Comparison of ENCODE assay signal across 10 cellular contexts in the genomic region with DNA sequence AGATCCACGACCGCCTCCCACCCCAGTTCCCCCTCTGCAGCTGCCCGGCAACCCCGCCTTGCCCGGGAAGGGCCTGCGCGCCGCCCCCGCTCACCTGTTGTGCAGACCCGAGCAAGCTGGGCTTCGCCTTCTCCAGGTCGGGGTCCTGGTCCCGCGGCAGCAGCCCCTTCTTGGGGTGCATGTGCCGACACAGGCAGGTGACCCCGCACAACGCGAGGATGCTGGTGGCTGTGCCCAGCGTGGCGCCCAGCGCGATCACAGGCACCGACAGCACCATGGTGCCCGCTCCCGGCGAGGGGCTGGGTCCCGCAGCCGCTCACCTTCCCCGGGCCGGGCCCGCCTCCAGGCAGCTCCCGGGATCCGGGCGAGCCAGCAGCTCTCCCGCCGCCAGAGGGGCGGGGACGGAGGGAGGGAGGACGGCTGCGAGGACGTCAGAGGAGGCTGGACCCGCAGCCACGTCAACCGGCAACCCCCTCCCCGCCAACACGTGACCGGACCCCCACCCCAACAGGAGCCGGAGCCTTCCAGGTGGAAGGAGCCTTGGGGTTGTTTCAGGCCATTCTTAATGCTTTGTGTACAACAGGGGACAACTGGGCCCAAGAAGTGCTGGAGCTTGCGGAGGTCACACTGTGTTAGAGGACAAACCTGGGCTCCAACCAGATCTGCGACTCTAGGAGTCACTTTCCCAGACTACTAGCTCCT. TPM values are rescaled to one million over a fixed set of nuclear protein-coding genes. Genes with fewer than 3 reads are reported as not detected.
DNase-seq lines count a peak whose midpoint lies in the region; ATAC-seq and TF ChIP-seq lines count a peak whose summit lies in the region.
"Had no signal": no experiment of that assay in that cellular context is flagged by ENCODE, and none has a peak within 500 bp of the region (broad histone marks: within the 10 kb centered on the region; RNA-seq: fewer than 3 reads in every experiment).

A gene with protein sequence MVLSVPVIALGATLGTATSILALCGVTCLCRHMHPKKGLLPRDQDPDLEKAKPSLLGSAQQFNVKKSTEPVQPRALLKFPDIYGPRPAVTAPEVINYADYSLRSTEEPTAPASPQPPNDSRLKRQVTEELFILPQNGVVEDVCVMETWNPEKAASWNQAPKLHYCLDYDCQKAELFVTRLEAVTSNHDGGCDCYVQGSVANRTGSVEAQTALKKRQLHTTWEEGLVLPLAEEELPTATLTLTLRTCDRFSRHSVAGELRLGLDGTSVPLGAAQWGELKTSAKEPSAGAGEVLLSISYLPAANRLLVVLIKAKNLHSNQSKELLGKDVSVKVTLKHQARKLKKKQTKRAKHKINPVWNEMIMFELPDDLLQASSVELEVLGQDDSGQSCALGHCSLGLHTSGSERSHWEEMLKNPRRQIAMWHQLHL (minus strand): TSS at position 411 of the 702 bp plus-strand sequence. CDS start 134 bp downstream, at position 277.

- H3K36me3 Mint-ChIP-seq in progenitor cell of endocrine pancreas (ENCODE audit: insufficient read depth): no peaks in the 10 kb centered on the region
- H3K36me3 Mint-ChIP-seq in CD8-positive, alpha-beta memory T cell: no peaks in the 10 kb centered on the region
- H3K36me3 Mint-ChIP-seq: activated naive CD4-positive, alpha-beta T cell treated with anti-CD3 and anti-CD28 coated beads, Interleukin-2, amount 50 U/mL, for 24 hours had no signal

- H3K4me3 Mint-ChIP-seq in progenitor cell of endocrine pancreas (ENCODE audit: low read depth): peak within 1 kb of the TSS; percentile 75
- peak within 1 kb of the TSS in 3 of 7 donors; percentile 10 to 65 (median 42) for H3K4me3 Mint-ChIP-seq in CD8-positive, alpha-beta memory T cell
- H3K4me3 Mint-ChIP-seq: activated naive CD4-positive, alpha-beta T cell treated with anti-CD3 and anti-CD28 coated beads, Interleukin-2, amount 50 U/mL, for 24 hours had no signal

- CTCF ChIA-PET in CD8-positive, alpha-beta memory T cell (lab: Charles Lee): interaction anchor here (3.4 kb wide), 1 partner anchor 176 kb away, joined by 14 read pairs; no protein-coding TSS in a partner anchor

- no peaks in the 10 kb centered on the region for H3K9me3 ChIP-seq in Peyer's patch
- H3K9me3 ChIP-seq in CD8-positive, alpha-beta memory T cell (ENCODE audit: low read length): no peaks in the 10 kb centered on the region

- peak; percentile 51 to 80 for TF ChIP-seq POLR2A in Peyer's patch (IDR thresholded peaks at IDR 0.05)

- intact Hi-C loops in left ventricle myocardium superior (cut with micrococcal nuclease): no loop called here

- peak; percentile 96 for DNase-seq in H7
- DNase-seq in Peyer's patch: peak in 2 of 3 donors; percentile 82 to 89
- peak; percentile 54 for DNase-seq in left ventricle myocardium superior
- peak; percentile 65 for DNase-seq in progenitor cell of endocrine pancreas (ENCODE audit: low spot score, unreplicated experiment)
- DNase-seq in GF-D8 (lab: John Stamatoyannopoulos, UW): no peak
- no peak for DNase-seq in central memory CD4-positive, alpha-beta T cell
- DNase-seq in CD8-positive, alpha-beta memory T cell: no peak
- DNase-seq: stimulated activated naive CD4-positive, alpha-beta T cell treated with Interleukin-2 at 50 U/mL for 16 hours had no signal

- POLR2A ChIA-PET in CD8-positive, alpha-beta memory T cell (lab: Charles Lee): no interaction called here

- ATAC-seq in left ventricle myocardium superior: peak; percentile 90
- ATAC-seq in HG02852 (IDR thresholded peaks at IDR 0.05; ENCODE audit: unreplicated experiment): no peak

- TF ChIP-seq CTCF in Peyer's patch (IDR thresholded peaks at IDR 0.05): peak in 2 of 6 experiments; percentile 3 to 21
- no peak for TF ChIP-seq CTCF in progenitor cell of endocrine pancreas (IDR thresholded peaks at IDR 0.05; ENCODE audit: unreplicated experiment)

- H3K4me3 ChIP-seq in H7 (ENCODE audit: insufficient read depth, low read depth, low read length) (peak within 1 kb of the TSS; percentile 79), Peyer's patch (peak within 1 kb of the TSS in 3 of 4 donors; percentile 31 to 74 (median 58))
- H3K4me3 ChIP-seq in CD8-positive, alpha-beta memory T cell (ENCODE audit: low read length): no peak within 1 kb of the TSS

- H3K27me3 Mint-ChIP-seq in progenitor cell of endocrine pancreas: peaks cover 40% of the 10 kb centered on the region
- peaks cover 38 to 81% of the 10 kb centered on the region in 2 donors for H3K27me3 Mint-ChIP-seq in CD8-positive, alpha-beta memory T cell

- H3K9me3 Mint-ChIP-seq in progenitor cell of endocrine pancreas (ENCODE audit: low read depth): no peaks in the 10 kb centered on the region
- no peaks in the 10 kb centered on the region for H3K9me3 Mint-ChIP-seq in CD8-positive, alpha-beta memory T cell
- H3K9me3 Mint-ChIP-seq: activated naive CD4-positive, alpha-beta T cell treated with anti-CD3 and anti-CD28 coated beads, Interleukin-2, amount 50 U/mL, for 24 hours had no signal

- peak within 1 kb of the TSS in 3 of 4 donors; percentile 32 to 65 (median 63) for H3K27ac ChIP-seq in Peyer's patch
- H3K27ac ChIP-seq in CD8-positive, alpha-beta memory T cell (ENCODE audit: low read depth, low read length): no peak within 1 kb of the TSS

- H3K4me1 Mint-ChIP-seq in progenitor cell of endocrine pancreas (ENCODE audit: low read depth): peaks cover 17% of the 10 kb centered on the region
- H3K4me1 Mint-ChIP-seq in CD8-positive, alpha-beta memory T cell: no peaks in the 10 kb centered on the region
- H3K4me1 Mint-ChIP-seq: activated naive CD4-positive, alpha-beta T cell treated with anti-CD3 and anti-CD28 coated beads, Interleukin-2, amount 50 U/mL, for 24 hours had no signal

- H3K27ac Mint-ChIP-seq in progenitor cell of endocrine pancreas: peak within 1 kb of the TSS; percentile 81
- no peak within 1 kb of the TSS for H3K27ac Mint-ChIP-seq in CD8-positive, alpha-beta memory T cell
- H3K27ac Mint-ChIP-seq: activated naive CD4-positive, alpha-beta T cell treated with anti-CD3 and anti-CD28 coated beads, Interleukin-2, amount 50 U/mL, for 24 hours had no signal

- peaks cover 0 to 9% (median 0%) of the 10 kb centered on the region in 4 donors for H3K4me1 ChIP-seq in Peyer's patch
- no peaks in the 10 kb centered on the region for H3K4me1 ChIP-seq in CD8-positive, alpha-beta memory T cell (ENCODE audit: insufficient read depth, low read length)

- no peaks in the 10 kb centered on the region for H3K36me3 ChIP-seq in H7 (replicated peaks; ENCODE audit: control insufficient read depth, insufficient read depth, low read length)
- no peaks in the 10 kb centered on the region for H3K36me3 ChIP-seq in Peyer's patch
- H3K36me3 ChIP-seq in CD8-positive, alpha-beta memory T cell (ENCODE audit: insufficient read depth, low read length): no peaks in the 10 kb centered on the region

- H3K27me3 ChIP-seq in H7 (ENCODE audit: control insufficient read depth, insufficient read depth, low read length) (peaks cover 31% of the 10 kb centered on the region), Peyer's patch (no peaks in the 10 kb centered on the region)
- peaks cover 30% of the 10 kb centered on the region for H3K27me3 ChIP-seq in CD8-positive, alpha-beta memory T cell (ENCODE audit: insufficient read depth, low read length, poor library complexity, severe bottlenecking)

RNA-seq across cellular contexts. Expression of the gene that starts here (rescaled TPM):
- 6.1 and 9.6 TPM in 2 replicates for total RNA-seq in H7 (2014; rRNA removed; shearing (Covaris generic))
- total RNA-seq in Peyer's patch (10 to 100 TPM; 15.4 to 41.3 (median 25.2) TPM), left ventricle myocardium superior (6.9 TPM), progenitor cell of endocrine pancreas (22.9 and 24.5 TPM in 2 replicates)
- total RNA-seq in CD8-positive, alpha-beta memory T cell: not detected
- not detected for polyA plus RNA-seq in CD8-positive, alpha-beta memory T cell

Comparison
In these comparisons a context has a peak if more than half of its experiments do, and no peak if none do; other contexts are left out.
1. DNase-seq: peak in H7 (single experiment), Peyer's patch (2 of 3), left ventricle myocardium superior (single experiment) and progenitor cell of endocrine pancreas (single experiment); none in GF-D8 (single experiment), central memory CD4-positive, alpha-beta T cell (single experiment) and CD8-positive, alpha-beta memory T cell (0 of 5).